Comparison of ENCODE assay signal across 19 cellular contexts in genomic region chr18:31633416-31634330, GRCh38. TPM values are rescaled to one million over a fixed set of nuclear protein-coding genes. Genes with fewer than 3 reads are reported as not detected.
DNase-seq lines count a peak whose midpoint lies in the region; ATAC-seq and TF ChIP-seq lines count a peak whose summit lies in the region.
"Had no signal": no experiment of that assay in that cellular context is flagged by ENCODE, and none has a peak within 500 bp of the region (broad histone marks: within the 10 kb centered on the region; RNA-seq: fewer than 3 reads in every experiment).

No MANE protein-coding gene starts in this region.

- H3K4me2 ChIP-seq in Loucy (ENCODE audit: low read depth, low read length, poor library complexity, severe bottlenecking): peak overlapping the region; percentile 78
- H3K4me2 ChIP-seq: KMS-11 had no signal

- H3F3A ChIP-seq in Loucy (ENCODE audit: low read depth): peaks cover 16% of the 10 kb centered on the region

- 81 to 86% methylated on average over 10 of the region's 10 CpGs for WGBS in heart right ventricle, 2 donors

- peak overlapping the region; percentile 69 for H3K9ac ChIP-seq in Loucy (ENCODE audit: low read depth, low read length, poor library complexity, severe bottlenecking)
- no peak overlapping the region for H3K9ac ChIP-seq in colonic mucosa (ENCODE audit: low read depth in 2 of 2, low read length in 2 of 2)
- H3K9ac ChIP-seq: KMS-11, parathyroid adenoma had no signal

- H2AFZ ChIP-seq in Loucy (ENCODE audit: low read length): no peak overlapping the region
- H2AFZ ChIP-seq: parathyroid adenoma had no signal

- H3K4me3 ChIP-seq in Loucy (ENCODE audit: low read length, poor library complexity, severe bottlenecking) (peak overlapping the region; percentile 64), colonic mucosa (no peak overlapping the region), heart right ventricle (no peak overlapping the region)
- H3K4me3 ChIP-seq: thoracic aorta had no signal

- peaks cover 5% of the 10 kb centered on the region; the same call in 1 of the 2 replicates for H3K79me2 ChIP-seq in Loucy (ENCODE audit: insufficient read depth, low read length)

- H3K27me3 ChIP-seq in Loucy (ENCODE audit: insufficient read depth, low read length, poor library complexity, severe bottlenecking): no peaks in the 10 kb centered on the region
- no peaks in the 10 kb centered on the region for H3K27me3 ChIP-seq in colonic mucosa
- no peaks in the 10 kb centered on the region for H3K27me3 ChIP-seq in heart right ventricle
- H3K27me3 ChIP-seq: foreskin keratinocyte had no signal

- intact Hi-C loops in colonic mucosa (cut with DNase I): no loop called here
- intact Hi-C loops in heart right ventricle (cut with DNase I): no loop called here

- H4K20me1 ChIP-seq in Loucy (ENCODE audit: insufficient read depth, low read length, poor library complexity, severe bottlenecking): no peaks in the 10 kb centered on the region

- H3K36me3 ChIP-seq in Loucy (ENCODE audit: insufficient read depth, low read length) (peaks cover 31% of the 10 kb centered on the region), colonic mucosa (no peaks in the 10 kb centered on the region), heart right ventricle (peaks cover 0 to 5% (median 0%) of the 10 kb centered on the region in 9 donors)
- H3K36me3 ChIP-seq: thoracic aorta had no signal

- H3K9me3 ChIP-seq in Loucy (ENCODE audit: insufficient read depth, low read depth, low read length): peaks cover 3% of the 10 kb centered on the region; the same call in 1 of the 2 replicates
- H3K9me3 ChIP-seq in colonic mucosa: no peaks in the 10 kb centered on the region
- H3K9me3 ChIP-seq in heart right ventricle: peaks cover 0 to 9% (median 0%) of the 10 kb centered on the region in 11 donors
- H3K9me3 ChIP-seq: thoracic aorta had no signal

- H3K4me1 ChIP-seq in Loucy (ENCODE audit: insufficient read depth, low read length, poor library complexity, severe bottlenecking): peaks cover 54% of the 10 kb centered on the region
- no peaks in the 10 kb centered on the region for H3K4me1 ChIP-seq in colonic mucosa
- H3K4me1 ChIP-seq in heart right ventricle: no peaks in the 10 kb centered on the region
- H3K4me1 ChIP-seq: foreskin keratinocyte, parathyroid adenoma had no signal

- TF ChIP-seq CTCF in Loucy (conservative IDR thresholded peaks at IDR 0.05; ENCODE audit: low read length): no peak
- TF ChIP-seq CTCF in colonic mucosa (IDR thresholded peaks at IDR 0.05): no peak
- no peak for TF ChIP-seq CTCF in heart right ventricle (IDR thresholded peaks at IDR 0.05)

- DNase-seq in GDM1 (lab: John Stamatoyannopoulos, UW): peak; percentile 63
- DNase-seq in DMS153 (lab: John Stamatoyannopoulos, UW): no peak
- no peak for DNase-seq in colonic mucosa
- no peak for DNase-seq in activated naive CD4-positive, alpha-beta T cell (lab: John Stamatoyannopoulos, UW)
- no peak for DNase-seq in heart right ventricle
- DNase-seq: activated CD4-positive, CD25-positive, alpha-beta regulatory T cell treated with anti-CD3 and anti-CD28 coated beads, Interleukin-2, amount 50 U/mL, for 72 hours; foreskin keratinocyte; NCI-H345; SHP77; stimulated activated CD4-positive, alpha-beta T cell treated with anti-CD3 and anti-CD28 coated beads, Interleukin-4, amount 100 ng/mL, for 1 hour had no signal

- ATAC-seq in GM19438 (IDR thresholded peaks at IDR 0.05; ENCODE audit: low read depth, unreplicated experiment) (peak; percentile 21), HG02938 (IDR thresholded peaks at IDR 0.05; ENCODE audit: unreplicated experiment) (peak; percentile 12), heart right ventricle (no peak)
- ATAC-seq: foreskin keratinocyte had no signal

- H3K9me2 ChIP-seq in Loucy (replicated peaks; ENCODE audit: low read depth, low read length): no peaks in the 10 kb centered on the region

- no peak overlapping the region for H3K27ac ChIP-seq in colonic mucosa
- no peak overlapping the region for H3K27ac ChIP-seq in heart right ventricle
- H3K27ac ChIP-seq: foreskin keratinocyte, KMS-11, parathyroid adenoma, thoracic aorta had no signal

RNA-seq across cellular contexts. Expression of gene TTR, which starts 42.0 kb away (rescaled TPM):
- total RNA-seq in colonic mucosa (1 to 10 TPM; 1.7 to 2.8 TPM), heart right ventricle (1 to 10 TPM in 1 of 10 donors, not detected in 9; 1.6 TPM)
- under 1 TPM in 1 of 2 donors, not detected in 1; 0.46 TPM for polyA plus RNA-seq in heart right ventricle
- total RNA-seq: foreskin keratinocyte, G401, H4, lower leg skin, thoracic aorta had no signal
- polyA plus RNA-seq: foreskin keratinocyte had no signal

RNA-seq across cellular contexts. Expression of gene B4GALT6, which starts 50.7 kb away (rescaled TPM):
- total RNA-seq in colonic mucosa (1 to 10 TPM; 5.7 to 7.5 TPM), heart right ventricle (10 to 100 TPM in 4 of 10 donors, 1 to 10 TPM in 6; 4.8 to 19.6 (median 9.5) TPM)
- 1 to 10 TPM in 1 of 2 donors, under 1 TPM in 1; 0.61 to 2.4 TPM for polyA plus RNA-seq in heart right ventricle

Comparison
In these comparisons a context has a peak if more than half of its experiments do, and no peak if none do; other contexts are left out.
1. ATAC-seq: peak in GM19438 (single experiment) and HG02938 (single experiment); none in heart right ventricle (0 of 8).